Comparison of ENCODE assay signal across 1 cellular context in the genomic region with DNA sequence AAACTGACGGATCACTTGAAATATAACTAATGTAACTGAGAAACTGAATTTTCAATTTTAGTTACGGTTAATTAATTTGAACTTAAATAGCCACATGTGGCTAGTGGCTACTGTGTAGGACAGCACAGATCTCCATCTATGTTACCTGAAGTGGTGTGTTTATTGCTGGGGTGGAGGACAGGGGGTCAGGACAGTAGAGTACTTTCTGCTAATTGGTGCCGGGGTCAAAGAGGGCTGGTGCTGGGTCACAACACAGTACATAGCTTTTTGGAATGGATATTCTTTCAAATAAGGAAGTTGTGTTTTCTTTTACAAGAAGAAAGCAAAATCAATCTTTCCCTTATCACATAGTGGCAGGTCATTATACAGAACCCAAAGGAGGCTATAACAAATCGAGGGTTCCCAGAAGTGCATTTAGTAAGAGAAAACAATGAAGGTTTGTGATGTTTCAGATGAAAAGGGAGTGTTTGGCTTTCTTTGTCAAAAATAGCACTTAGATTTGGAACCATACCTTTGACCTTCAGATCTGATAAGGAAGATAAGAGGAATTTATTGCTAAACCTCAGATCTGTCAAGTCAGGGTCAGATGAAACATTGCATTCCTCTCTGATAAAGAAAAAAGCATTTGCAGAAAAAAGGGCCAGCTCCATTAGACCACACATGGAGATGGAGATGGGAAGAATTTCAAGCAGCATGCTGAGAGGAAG.
TF ChIP-seq lines count a peak whose summit lies in the region.

No MANE protein-coding gene starts in this region.

TF ChIP-seq in HepG2, 621 proteins besides CTCF, POLR2A, EP300 and RAD21 (continued from another document and continues in another):
- TF ChIP-seq, protein P1, sequence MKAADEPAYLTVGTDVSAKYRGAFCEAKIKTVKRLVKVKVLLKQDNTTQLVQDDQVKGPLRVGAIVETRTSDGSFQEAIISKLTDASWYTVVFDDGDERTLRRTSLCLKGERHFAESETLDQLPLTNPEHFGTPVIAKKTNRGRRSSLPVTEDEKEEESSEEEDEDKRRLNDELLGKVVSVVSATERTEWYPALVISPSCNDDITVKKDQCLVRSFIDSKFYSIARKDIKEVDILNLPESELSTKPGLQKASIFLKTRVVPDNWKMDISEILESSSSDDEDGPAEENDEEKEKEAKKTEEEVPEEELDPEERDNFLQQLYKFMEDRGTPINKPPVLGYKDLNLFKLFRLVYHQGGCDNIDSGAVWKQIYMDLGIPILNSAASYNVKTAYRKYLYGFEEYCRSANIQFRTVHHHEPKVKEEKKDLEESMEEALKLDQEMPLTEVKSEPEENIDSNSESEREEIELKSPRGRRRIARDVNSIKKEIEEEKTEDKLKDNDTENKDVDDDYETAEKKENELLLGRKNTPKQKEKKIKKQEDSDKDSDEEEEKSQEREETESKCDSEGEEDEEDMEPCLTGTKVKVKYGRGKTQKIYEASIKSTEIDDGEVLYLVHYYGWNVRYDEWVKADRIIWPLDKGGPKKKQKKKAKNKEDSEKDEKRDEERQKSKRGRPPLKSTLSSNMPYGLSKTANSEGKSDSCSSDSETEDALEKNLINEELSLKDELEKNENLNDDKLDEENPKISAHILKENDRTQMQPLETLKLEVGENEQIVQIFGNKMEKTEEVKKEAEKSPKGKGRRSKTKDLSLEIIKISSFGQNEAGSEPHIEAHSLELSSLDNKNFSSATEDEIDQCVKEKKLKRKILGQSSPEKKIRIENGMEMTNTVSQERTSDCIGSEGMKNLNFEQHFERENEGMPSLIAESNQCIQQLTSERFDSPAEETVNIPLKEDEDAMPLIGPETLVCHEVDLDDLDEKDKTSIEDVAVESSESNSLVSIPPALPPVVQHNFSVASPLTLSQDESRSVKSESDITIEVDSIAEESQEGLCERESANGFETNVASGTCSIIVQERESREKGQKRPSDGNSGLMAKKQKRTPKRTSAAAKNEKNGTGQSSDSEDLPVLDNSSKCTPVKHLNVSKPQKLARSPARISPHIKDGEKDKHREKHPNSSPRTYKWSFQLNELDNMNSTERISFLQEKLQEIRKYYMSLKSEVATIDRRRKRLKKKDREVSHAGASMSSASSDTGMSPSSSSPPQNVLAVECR (CRISPR knock-in tag; IDR thresholded peaks at IDR 0.05; ENCODE audit: borderline replicate concordance) = no peak
- TF ChIP-seq CHD2 (IDR thresholded peaks at IDR 0.05; ENCODE audit: low read depth, low read length) (no peak), TAF15 (IDR thresholded peaks at IDR 0.05; ENCODE audit: low read depth, low read length, poor library complexity, severe bottlenecking) (no peak), ZNF20 (CRISPR knock-in tag; IDR thresholded peaks at IDR 0.05) (no peak), FOXJ3 (CRISPR knock-in tag; IDR thresholded peaks at IDR 0.05; ENCODE audit: borderline replicate concordance) (peak; percentile 41; the same call in 1 of the 2 replicates), SOX5 (CRISPR knock-in tag; IDR thresholded peaks at IDR 0.05; ENCODE audit: borderline replicate concordance) (peak; percentile 58; the same call in 1 of the 2 replicates), PCBP1 (IDR thresholded peaks at IDR 0.05; ENCODE audit: borderline replicate concordance, low read depth, low read length) (no peak), NR2F6 (IDR thresholded peaks at IDR 0.05) (peak; percentile 80), NR2F6 (CRISPR knock-in tag; IDR thresholded peaks at IDR 0.05) (peak; percentile 55; the same call in 1 of the 2 replicates), STAT5B (CRISPR knock-in tag; IDR thresholded peaks at IDR 0.05) (no peak), ZNF724P (CRISPR knock-in tag; IDR thresholded peaks at IDR 0.05; ENCODE audit: borderline replicate concordance) (no peak), ZNF235 (CRISPR knock-in tag; IDR thresholded peaks at IDR 0.05; ENCODE audit: borderline replicate concordance) (no peak), GFI1 (CRISPR knock-in tag; IDR thresholded peaks at IDR 0.05; ENCODE audit: borderline replicate concordance) (0 out of 2 replicates have a peak, but pooled peaks have one; percentile 15), SMC3 (IDR thresholded peaks at IDR 0.05; ENCODE audit: low read length) (no peak), ZNF816 (CRISPR knock-in tag; IDR thresholded peaks at IDR 0.05; ENCODE audit: borderline replicate concordance) (no peak), ZNF768 (CRISPR knock-in tag; IDR thresholded peaks at IDR 0.05) (no peak), ZBTB1 (CRISPR knock-in tag; IDR thresholded peaks at IDR 0.05; ENCODE audit: borderline replicate concordance) (no peak), NFE2L2 (IDR thresholded peaks at IDR 0.05; ENCODE audit: low read length) (no peak)
- TF ChIP-seq, protein P2, sequence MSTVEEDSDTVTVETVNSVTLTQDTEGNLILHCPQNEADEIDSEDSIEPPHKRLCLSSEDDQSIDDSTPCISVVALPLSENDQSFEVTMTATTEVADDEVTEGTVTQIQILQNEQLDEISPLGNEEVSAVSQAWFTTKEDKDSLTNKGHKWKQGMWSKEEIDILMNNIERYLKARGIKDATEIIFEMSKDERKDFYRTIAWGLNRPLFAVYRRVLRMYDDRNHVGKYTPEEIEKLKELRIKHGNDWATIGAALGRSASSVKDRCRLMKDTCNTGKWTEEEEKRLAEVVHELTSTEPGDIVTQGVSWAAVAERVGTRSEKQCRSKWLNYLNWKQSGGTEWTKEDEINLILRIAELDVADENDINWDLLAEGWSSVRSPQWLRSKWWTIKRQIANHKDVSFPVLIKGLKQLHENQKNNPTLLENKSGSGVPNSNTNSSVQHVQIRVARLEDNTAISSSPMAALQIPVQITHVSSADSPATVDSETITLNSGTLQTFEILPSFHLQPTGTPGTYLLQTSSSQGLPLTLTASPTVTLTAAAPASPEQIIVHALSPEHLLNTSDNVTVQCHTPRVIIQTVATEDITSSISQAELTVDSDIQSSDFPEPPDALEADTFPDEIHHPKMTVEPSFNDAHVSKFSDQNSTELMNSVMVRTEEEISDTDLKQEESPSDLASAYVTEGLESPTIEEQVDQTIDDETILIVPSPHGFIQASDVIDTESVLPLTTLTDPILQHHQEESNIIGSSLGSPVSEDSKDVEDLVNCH (CRISPR knock-in tag; IDR thresholded peaks at IDR 0.05) = no peak
- TF ChIP-seq, protein P3, sequence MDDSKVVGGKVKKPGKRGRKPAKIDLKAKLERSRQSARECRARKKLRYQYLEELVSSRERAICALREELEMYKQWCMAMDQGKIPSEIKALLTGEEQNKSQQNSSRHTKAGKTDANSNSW (CRISPR knock-in tag; IDR thresholded peaks at IDR 0.05; ENCODE audit: borderline replicate concordance) = no peak
- TF ChIP-seq, protein P4, sequence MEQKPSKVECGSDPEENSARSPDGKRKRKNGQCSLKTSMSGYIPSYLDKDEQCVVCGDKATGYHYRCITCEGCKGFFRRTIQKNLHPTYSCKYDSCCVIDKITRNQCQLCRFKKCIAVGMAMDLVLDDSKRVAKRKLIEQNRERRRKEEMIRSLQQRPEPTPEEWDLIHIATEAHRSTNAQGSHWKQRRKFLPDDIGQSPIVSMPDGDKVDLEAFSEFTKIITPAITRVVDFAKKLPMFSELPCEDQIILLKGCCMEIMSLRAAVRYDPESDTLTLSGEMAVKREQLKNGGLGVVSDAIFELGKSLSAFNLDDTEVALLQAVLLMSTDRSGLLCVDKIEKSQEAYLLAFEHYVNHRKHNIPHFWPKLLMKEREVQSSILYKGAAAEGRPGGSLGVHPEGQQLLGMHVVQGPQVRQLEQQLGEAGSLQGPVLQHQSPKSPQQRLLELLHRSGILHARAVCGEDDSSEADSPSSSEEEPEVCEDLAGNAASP (CRISPR knock-in tag; IDR thresholded peaks at IDR 0.05; ENCODE audit: borderline replicate concordance) = 0 out of 2 replicates have a peak, but pooled peaks have one; percentile 49
- TF ChIP-seq, protein P5, sequence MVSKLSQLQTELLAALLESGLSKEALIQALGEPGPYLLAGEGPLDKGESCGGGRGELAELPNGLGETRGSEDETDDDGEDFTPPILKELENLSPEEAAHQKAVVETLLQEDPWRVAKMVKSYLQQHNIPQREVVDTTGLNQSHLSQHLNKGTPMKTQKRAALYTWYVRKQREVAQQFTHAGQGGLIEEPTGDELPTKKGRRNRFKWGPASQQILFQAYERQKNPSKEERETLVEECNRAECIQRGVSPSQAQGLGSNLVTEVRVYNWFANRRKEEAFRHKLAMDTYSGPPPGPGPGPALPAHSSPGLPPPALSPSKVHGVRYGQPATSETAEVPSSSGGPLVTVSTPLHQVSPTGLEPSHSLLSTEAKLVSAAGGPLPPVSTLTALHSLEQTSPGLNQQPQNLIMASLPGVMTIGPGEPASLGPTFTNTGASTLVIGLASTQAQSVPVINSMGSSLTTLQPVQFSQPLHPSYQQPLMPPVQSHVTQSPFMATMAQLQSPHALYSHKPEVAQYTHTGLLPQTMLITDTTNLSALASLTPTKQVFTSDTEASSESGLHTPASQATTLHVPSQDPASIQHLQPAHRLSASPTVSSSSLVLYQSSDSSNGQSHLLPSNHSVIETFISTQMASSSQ (IDR thresholded peaks at IDR 0.05; ENCODE audit: low read depth) = no peak
- TF ChIP-seq, protein P5 (CRISPR knock-in tag; IDR thresholded peaks at IDR 0.05; ENCODE audit: borderline replicate concordance) = peak; percentile 51; the same call in 1 of the 2 replicates
- TF ChIP-seq, protein P6, sequence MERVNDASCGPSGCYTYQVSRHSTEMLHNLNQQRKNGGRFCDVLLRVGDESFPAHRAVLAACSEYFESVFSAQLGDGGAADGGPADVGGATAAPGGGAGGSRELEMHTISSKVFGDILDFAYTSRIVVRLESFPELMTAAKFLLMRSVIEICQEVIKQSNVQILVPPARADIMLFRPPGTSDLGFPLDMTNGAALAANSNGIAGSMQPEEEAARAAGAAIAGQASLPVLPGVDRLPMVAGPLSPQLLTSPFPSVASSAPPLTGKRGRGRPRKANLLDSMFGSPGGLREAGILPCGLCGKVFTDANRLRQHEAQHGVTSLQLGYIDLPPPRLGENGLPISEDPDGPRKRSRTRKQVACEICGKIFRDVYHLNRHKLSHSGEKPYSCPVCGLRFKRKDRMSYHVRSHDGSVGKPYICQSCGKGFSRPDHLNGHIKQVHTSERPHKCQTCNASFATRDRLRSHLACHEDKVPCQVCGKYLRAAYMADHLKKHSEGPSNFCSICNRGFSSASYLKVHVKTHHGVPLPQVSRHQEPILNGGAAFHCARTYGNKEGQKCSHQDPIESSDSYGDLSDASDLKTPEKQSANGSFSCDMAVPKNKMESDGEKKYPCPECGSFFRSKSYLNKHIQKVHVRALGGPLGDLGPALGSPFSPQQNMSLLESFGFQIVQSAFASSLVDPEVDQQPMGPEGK (CRISPR knock-in tag; IDR thresholded peaks at IDR 0.05) = peak; percentile 47; the same call in 1 of the 2 replicates
- TF ChIP-seq, protein P7, sequence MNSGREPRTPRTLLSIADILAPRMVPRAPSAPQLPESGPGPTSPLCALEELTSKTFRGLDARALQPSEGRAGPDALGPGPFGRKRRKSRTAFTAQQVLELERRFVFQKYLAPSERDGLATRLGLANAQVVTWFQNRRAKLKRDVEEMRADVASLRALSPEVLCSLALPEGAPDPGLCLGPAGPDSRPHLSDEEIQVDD (CRISPR knock-in tag; IDR thresholded peaks at IDR 0.05; ENCODE audit: borderline replicate concordance) = no peak
- TF ChIP-seq, protein P8, sequence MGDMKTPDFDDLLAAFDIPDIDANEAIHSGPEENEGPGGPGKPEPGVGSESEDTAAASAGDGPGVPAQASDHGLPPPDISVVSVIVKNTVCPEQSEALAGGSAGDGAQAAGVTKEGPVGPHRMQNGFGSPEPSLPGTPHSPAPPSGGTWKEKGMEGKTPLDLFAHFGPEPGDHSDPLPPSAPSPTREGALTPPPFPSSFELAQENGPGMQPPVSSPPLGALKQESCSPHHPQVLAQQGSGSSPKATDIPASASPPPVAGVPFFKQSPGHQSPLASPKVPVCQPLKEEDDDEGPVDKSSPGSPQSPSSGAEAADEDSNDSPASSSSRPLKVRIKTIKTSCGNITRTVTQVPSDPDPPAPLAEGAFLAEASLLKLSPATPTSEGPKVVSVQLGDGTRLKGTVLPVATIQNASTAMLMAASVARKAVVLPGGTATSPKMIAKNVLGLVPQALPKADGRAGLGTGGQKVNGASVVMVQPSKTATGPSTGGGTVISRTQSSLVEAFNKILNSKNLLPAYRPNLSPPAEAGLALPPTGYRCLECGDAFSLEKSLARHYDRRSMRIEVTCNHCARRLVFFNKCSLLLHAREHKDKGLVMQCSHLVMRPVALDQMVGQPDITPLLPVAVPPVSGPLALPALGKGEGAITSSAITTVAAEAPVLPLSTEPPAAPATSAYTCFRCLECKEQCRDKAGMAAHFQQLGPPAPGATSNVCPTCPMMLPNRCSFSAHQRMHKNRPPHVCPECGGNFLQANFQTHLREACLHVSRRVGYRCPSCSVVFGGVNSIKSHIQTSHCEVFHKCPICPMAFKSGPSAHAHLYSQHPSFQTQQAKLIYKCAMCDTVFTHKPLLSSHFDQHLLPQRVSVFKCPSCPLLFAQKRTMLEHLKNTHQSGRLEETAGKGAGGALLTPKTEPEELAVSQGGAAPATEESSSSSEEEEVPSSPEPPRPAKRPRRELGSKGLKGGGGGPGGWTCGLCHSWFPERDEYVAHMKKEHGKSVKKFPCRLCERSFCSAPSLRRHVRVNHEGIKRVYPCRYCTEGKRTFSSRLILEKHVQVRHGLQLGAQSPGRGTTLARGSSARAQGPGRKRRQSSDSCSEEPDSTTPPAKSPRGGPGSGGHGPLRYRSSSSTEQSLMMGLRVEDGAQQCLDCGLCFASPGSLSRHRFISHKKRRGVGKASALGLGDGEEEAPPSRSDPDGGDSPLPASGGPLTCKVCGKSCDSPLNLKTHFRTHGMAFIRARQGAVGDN (CRISPR knock-in tag; IDR thresholded peaks at IDR 0.05) = no peak
- TF ChIP-seq, protein P9, sequence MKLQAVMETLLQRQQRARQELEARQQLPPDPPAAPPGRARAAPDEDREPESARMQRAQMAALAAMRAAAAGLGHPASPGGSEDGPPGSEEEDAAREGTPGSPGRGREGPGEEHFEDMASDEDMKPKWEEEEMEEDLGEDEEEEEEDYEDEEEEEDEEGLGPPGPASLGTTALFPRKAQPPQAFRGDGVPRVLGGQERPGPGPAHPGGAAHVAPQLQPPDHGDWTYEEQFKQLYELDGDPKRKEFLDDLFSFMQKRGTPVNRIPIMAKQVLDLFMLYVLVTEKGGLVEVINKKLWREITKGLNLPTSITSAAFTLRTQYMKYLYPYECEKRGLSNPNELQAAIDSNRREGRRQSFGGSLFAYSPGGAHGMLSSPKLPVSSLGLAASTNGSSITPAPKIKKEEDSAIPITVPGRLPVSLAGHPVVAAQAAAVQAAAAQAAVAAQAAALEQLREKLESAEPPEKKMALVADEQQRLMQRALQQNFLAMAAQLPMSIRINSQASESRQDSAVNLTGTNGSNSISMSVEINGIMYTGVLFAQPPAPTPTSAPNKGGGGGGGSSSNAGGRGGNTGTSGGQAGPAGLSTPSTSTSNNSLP (IDR thresholded peaks at IDR 0.05; ENCODE audit: low read depth, low read length) = 0 out of 2 replicates have a peak, but pooled peaks have one; percentile 26
